Comparison of ENCODE assay signal across 17 cellular contexts in genomic region chr1:16615253-16616252, GRCh38. TPM values are rescaled to one million over a fixed set of nuclear protein-coding genes. Genes with fewer than 3 reads are reported as not detected.
A peak's percentile ranks its signal among the peaks of the same experiment; 100 is the strongest.
DNase-seq lines count a peak whose midpoint lies in the region; ATAC-seq, FAIRE-seq and TF ChIP-seq lines count a peak whose summit lies in the region.
"Had no signal": no experiment of that assay in that cellular context is flagged by ENCODE, and none has a peak within 500 bp of the region (broad histone marks: within the 10 kb centered on the region; RNA-seq: fewer than 3 reads in every experiment).

No MANE protein-coding gene starts in this region.

- no peak for TF ChIP-seq EP300 in SK-N-SH (IDR thresholded peaks at IDR 0.05; ENCODE audit: borderline replicate concordance in 1 of 2, low read depth in 1 of 2, low read length in 1 of 2)

- no peaks in the 10 kb centered on the region for H3K9me3 Mint-ChIP-seq in Calu3 (ENCODE audit: low read depth, unreplicated experiment)
- H3K9me3 Mint-ChIP-seq: activated T-helper 17 cell treated with anti-CD3 and anti-CD28 coated beads, Interleukin-2, amount 50 U/mL, for 72 hours; CD8-positive, alpha-beta T cell; naive B cell had no signal

- H3K27me3 ChIP-seq in SK-N-SH (ENCODE audit: insufficient read depth): no peaks in the 10 kb centered on the region
- no peaks in the 10 kb centered on the region for H3K27me3 ChIP-seq in Peyer's patch
- H3K27me3 ChIP-seq in pancreas: no peaks in the 10 kb centered on the region

- H3K4me3 ChIP-seq in SK-N-SH (ENCODE audit: low read depth in 2 of 2, low read length in 1 of 2) (no peak overlapping the region), Peyer's patch (no peak overlapping the region), pancreas (no peak overlapping the region)

- no peak overlapping the region for H3K27ac Mint-ChIP-seq in Calu3 (ENCODE audit: unreplicated experiment)
- H3K27ac Mint-ChIP-seq: activated T-helper 17 cell treated with anti-CD3 and anti-CD28 coated beads, Interleukin-2, amount 50 U/mL, for 72 hours; CD8-positive, alpha-beta T cell; naive B cell had no signal

- CTCF ChIA-PET in SK-N-SH (lab: Yijun Ruan, JAX) (interaction anchor here (0.6 to 10.5 kb wide), 11 partner anchors 8 to 336 kb away, joined by 3 to 130 read pairs (median 5); no protein-coding TSS in a partner anchor), Calu3 (lab: Charles Lee) (interaction anchor here (0.5 kb wide), 1 partner anchor 603 kb away, joined by 3 read pairs; no protein-coding TSS in a partner anchor)

- no peaks in the 10 kb centered on the region for H3K9me3 ChIP-seq in SK-N-SH
- no peaks in the 10 kb centered on the region for H3K9me3 ChIP-seq in Peyer's patch
- no peaks in the 10 kb centered on the region for H3K9me3 ChIP-seq in pancreas

- no peak overlapping the region for H3K4me2 ChIP-seq in SK-N-SH

- peaks cover 10 to 20% of the 10 kb centered on the region in 2 experiments for H3K36me3 ChIP-seq in SK-N-SH (replicated peaks in 1 of 2; ENCODE audit: control insufficient read depth in 1 of 2, insufficient read depth in 2 of 2, low read length in 1 of 2)
- peaks cover 0 to 21% (median 0%) of the 10 kb centered on the region in 3 donors for H3K36me3 ChIP-seq in Peyer's patch
- H3K36me3 ChIP-seq in pancreas: no peaks in the 10 kb centered on the region

- no peaks in the 10 kb centered on the region for H3K36me3 Mint-ChIP-seq in Calu3 (ENCODE audit: insufficient read depth, unreplicated experiment)
- H3K36me3 Mint-ChIP-seq: CD8-positive, alpha-beta T cell; naive B cell had no signal

- TF ChIP-seq RAD21 in SK-N-SH (IDR thresholded peaks at IDR 0.05; ENCODE audit: low read length): no peak

- POLR2A ChIA-PET in SK-N-SH (lab: Yijun Ruan, JAX): interaction anchor here (0.7 kb wide), 1 partner anchor 925 kb away, joined by 4 read pairs; no protein-coding TSS in a partner anchor

- H4K20me1 ChIP-seq in SK-N-SH (ENCODE audit: insufficient read depth): peaks cover 11% of the 10 kb centered on the region; the same call in 1 of the 2 replicates

- H3K9ac ChIP-seq in SK-N-SH: no peak overlapping the region

- intact Hi-C loops in pancreas (cut with DNase I) (loop anchor here in 1 of 3 donors (10.0 kb wide), 1 partner anchor 329 kb away; no protein-coding TSS in a partner anchor), Calu3 (cut with micrococcal nuclease; ENCODE audit: unreplicated experiment) (no loop called here)

- no peaks in the 10 kb centered on the region for H3K9me2 ChIP-seq in SK-N-SH

- no peaks in the 10 kb centered on the region for H3K27me3 Mint-ChIP-seq in Calu3 (ENCODE audit: unreplicated experiment)
- H3K27me3 Mint-ChIP-seq: activated T-helper 17 cell treated with anti-CD3 and anti-CD28 coated beads, Interleukin-2, amount 50 U/mL, for 72 hours; naive B cell had no signal

- no peak overlapping the region for H3K4me3 Mint-ChIP-seq in Calu3 (ENCODE audit: low read depth, unreplicated experiment)
- H3K4me3 Mint-ChIP-seq: activated T-helper 17 cell treated with anti-CD3 and anti-CD28 coated beads, Interleukin-2, amount 50 U/mL, for 72 hours; CD8-positive, alpha-beta T cell; naive B cell had no signal

- no peak overlapping the region for H2AFZ ChIP-seq in SK-N-SH (ENCODE audit: low read depth)

- DNase-seq in SK-N-SH (no peak), Peyer's patch (peak; percentile 20 to 60 (median 55)), pancreas (peak in 4 of 6 donors; percentile 11 to 58 (median 30)), SKM-1 (lab: John Stamatoyannopoulos, UW; ENCODE audit: unreplicated experiment) (no peak), Calu3 (no peak)
- DNase-seq in effector CD4-positive, alpha-beta T cell: peak; percentile 1
- DNase-seq in stimulated activated naive CD4-positive, alpha-beta T cell (lab: John Stamatoyannopoulos, UW): no peak
- DNase-seq: naive B cell, NCI-H187 treated with DMSO at 0.1 percent for 48 hours, NCI-H526 treated with DMSO at 0.1 percent for 48 hours had no signal

- no peak for FAIRE-seq in pancreas (lab: Jason Lieb, UNC)
- FAIRE-seq: A204.1, endothelial cell of umbilical vein, keratinocyte had no signal

- H3K27ac ChIP-seq in SK-N-SH (ENCODE audit: low read depth in 2 of 2, low read length in 1 of 2) (no peak overlapping the region), Peyer's patch (no peak overlapping the region), pancreas (no peak overlapping the region)

- no peaks in the 10 kb centered on the region for H3K4me1 Mint-ChIP-seq in Calu3 (ENCODE audit: low read depth, unreplicated experiment)
- H3K4me1 Mint-ChIP-seq: activated T-helper 17 cell treated with anti-CD3 and anti-CD28 coated beads, Interleukin-2, amount 50 U/mL, for 72 hours; naive B cell had no signal

- 82% methylated on average over 9 of the region's 9 CpGs for WGBS in SK-N-SH (ENCODE audit: low lambda C conversion rate)
- 72 to 75% methylated on average over 9 of the region's 9 CpGs for WGBS in pancreas, 2 donors

- ATAC-seq in SK-N-SH treated with all-trans-retinoic acid at 6 μM for 48 hours: no peak
- no peak for ATAC-seq in pancreas
- ATAC-seq: activated T-helper 17 cell treated with anti-CD3 and anti-CD28 coated beads, Interleukin-2, amount 50 U/mL, for 72 hours; CD8-positive, alpha-beta T cell had no signal

- H3F3A ChIP-seq in SK-N-SH (replicated peaks; ENCODE audit: insufficient read depth): peaks cover 18% of the 10 kb centered on the region

- peak in 1 of 2 donors; percentile 10 for TF ChIP-seq POLR2A in Peyer's patch (IDR thresholded peaks at IDR 0.05)

- no TSS peak for BruUV-seq in Calu3 (replicated peaks; lab: Mats Ljungman, UMichigan)

- H3K4me1 ChIP-seq in SK-N-SH (ENCODE audit: control insufficient read depth in 1 of 2, insufficient read depth in 2 of 2, low read depth in 1 of 2, low read length in 1 of 2): peaks cover 13 to 20% of the 10 kb centered on the region in 2 experiments; a peak in 3 of 4 replicates
- peaks cover 3 to 23% (median 11%) of the 10 kb centered on the region in 4 donors for H3K4me1 ChIP-seq in Peyer's patch
- peaks cover 9 to 19% (median 18%) of the 10 kb centered on the region in 3 donors for H3K4me1 ChIP-seq in pancreas

- TF ChIP-seq CTCF in SK-N-SH (IDR thresholded peaks at IDR 0.05) (no peak), Peyer's patch (IDR thresholded peaks at IDR 0.05) (no peak), pancreas (IDR thresholded peaks at IDR 0.05) (no peak), Calu3 (IDR thresholded peaks at IDR 0.05; ENCODE audit: unreplicated experiment) (no peak)

- H3K79me2 ChIP-seq in SK-N-SH (ENCODE audit: insufficient read depth): peaks cover 24% of the 10 kb centered on the region

TF ChIP-seq in SK-N-SH, 30 proteins besides CTCF, POLR2A, EP300 and RAD21:
- no peak for TF ChIP-seq GABPA (IDR thresholded peaks at IDR 0.05; ENCODE audit: low read depth)
- TF ChIP-seq, protein P1, sequence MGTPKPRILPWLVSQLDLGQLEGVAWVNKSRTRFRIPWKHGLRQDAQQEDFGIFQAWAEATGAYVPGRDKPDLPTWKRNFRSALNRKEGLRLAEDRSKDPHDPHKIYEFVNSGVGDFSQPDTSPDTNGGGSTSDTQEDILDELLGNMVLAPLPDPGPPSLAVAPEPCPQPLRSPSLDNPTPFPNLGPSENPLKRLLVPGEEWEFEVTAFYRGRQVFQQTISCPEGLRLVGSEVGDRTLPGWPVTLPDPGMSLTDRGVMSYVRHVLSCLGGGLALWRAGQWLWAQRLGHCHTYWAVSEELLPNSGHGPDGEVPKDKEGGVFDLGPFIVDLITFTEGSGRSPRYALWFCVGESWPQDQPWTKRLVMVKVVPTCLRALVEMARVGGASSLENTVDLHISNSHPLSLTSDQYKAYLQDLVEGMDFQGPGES (IDR thresholded peaks at IDR 0.05; ENCODE audit: low read depth, low read length): 0 out of 2 replicates have a peak, but pooled peaks have one; percentile 14

TF ChIP-seq in SK-N-SH treated with all-trans-retinoic acid at 6 μM for 48 hours, 23 proteins besides CTCF, POLR2A, EP300 and RAD21:
- TF ChIP-seq OSR1 (CRISPR knock-in tag; IDR thresholded peaks at IDR 0.05) (no peak), ESRRG (CRISPR knock-in tag; IDR thresholded peaks at IDR 0.05) (no peak), TCF4 (CRISPR knock-in tag; IDR thresholded peaks at IDR 0.05; ENCODE audit: borderline replicate concordance) (no peak), PPARA (CRISPR knock-in tag; IDR thresholded peaks at IDR 0.05; ENCODE audit: borderline replicate concordance) (no peak)

RNA-seq across cellular contexts. Expression of gene NBPF1, which starts 2.2 kb away (rescaled TPM):
- polyA plus RNA-seq in SK-N-SH (2012; rRNA removed): 29.8 and 39.7 TPM in 2 replicates
- polyA plus RNA-seq in SK-N-SH (2012; cell fraction: cytosol; rRNA removed): 27.4 and 29.8 TPM in 2 replicates
- 42.5 and 61.4 TPM in 2 replicates for polyA plus RNA-seq in SK-N-SH (2012; cell fraction: nucleus; rRNA removed)
- 100 to 1,000 TPM in 3 of 4 donors, 10 to 100 TPM in 1; 73.9 to 145 (median 115) TPM for total RNA-seq in Peyer's patch
- 10 to 100 TPM; 12.4 to 32.2 (median 14.3) TPM for total RNA-seq in pancreas
- 1 to 10 TPM; 4.0 to 5.8 TPM for polyA plus RNA-seq in pancreas
- 26.4 and 27.8 TPM in 2 replicates for total RNA-seq in Calu3 (2022)

RNA-seq across cellular contexts. Expression of gene RNU1-3, which starts 51.2 kb away (rescaled TPM):
- polyA plus RNA-seq in SK-N-SH (2012; rRNA removed) (not detected in 2 replicates), pancreas (not detected)
- polyA plus RNA-seq in SK-N-SH (2012; cell fraction: cytosol; rRNA removed): not detected in 2 replicates
- polyA plus RNA-seq in SK-N-SH (2012; cell fraction: nucleus; rRNA removed): not detected in 2 replicates
- total RNA-seq in Peyer's patch (under 1 TPM; under 0.01 TPM), pancreas (1,000 to 10,000 TPM in 4 of 6 donors, 100 to 1,000 TPM in 2; 687 to 5,169 (median 2,340) TPM), Calu3 (2022) (1,678 and 1,905 TPM in 2 replicates)
- total RNA-seq: G401 had no signal

Comparison
In these comparisons a context has a peak if more than half of its experiments do, and no peak if none do; other contexts are left out.
1. DNase-seq: peak in Peyer's patch (3 of 3), effector CD4-positive, alpha-beta T cell (single experiment) and pancreas (4 of 6); none in SK-N-SH (single experiment), SKM-1 (single experiment), stimulated activated naive CD4-positive, alpha-beta T cell (0 of 6) and Calu3 (single experiment).
2. RNA of gene RNU1-3, which starts 51.2 kb away (total RNA-seq): 687 to 5,169 TPM in pancreas and 1,678 to 1,905 TPM in Calu3; under 0.01 TPM in Peyer's patch; every median in the first group is over 100 times any median in the second.